ENCODE assay signal across 21 cellular contexts in the genomic region with DNA sequence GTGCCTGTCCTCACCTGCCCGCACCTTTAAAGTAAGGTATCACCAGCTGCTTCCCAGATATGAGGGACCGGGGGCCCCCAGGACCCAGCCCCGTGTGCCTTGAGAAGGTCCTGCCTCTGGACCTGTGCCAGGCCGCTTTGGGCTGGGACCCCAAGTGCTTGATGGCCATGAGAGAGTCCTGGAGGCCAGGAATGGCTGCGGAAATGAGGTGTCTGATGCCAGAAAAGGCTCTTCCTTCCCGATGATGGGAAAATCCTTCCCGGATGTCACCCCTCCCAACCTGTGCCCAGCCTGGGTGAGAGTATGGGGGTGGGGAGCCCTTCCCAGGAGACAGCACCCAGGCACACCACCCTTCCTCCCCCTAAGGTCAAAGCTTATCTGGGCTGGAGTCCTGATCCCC. TPM values are rescaled to one million over a fixed set of nuclear protein-coding genes. Genes with fewer than 3 reads are reported as not detected.
DNase-seq lines count a peak whose midpoint lies in the region; ATAC-seq and TF ChIP-seq lines count a peak whose summit lies in the region.
"Had no signal": no experiment of that assay in that cellular context is flagged by ENCODE, and none has a peak within 500 bp of the region (broad histone marks: within the 10 kb centered on the region; RNA-seq: fewer than 3 reads in every experiment).

No MANE protein-coding gene starts in this region.

- H3K4me1 ChIP-seq in HEK293 (ENCODE audit: control insufficient read depth, insufficient read depth, low read length) (peaks cover 10% of the 10 kb centered on the region), ascending aorta (peaks cover 21 to 51% of the 10 kb centered on the region in 2 donors), lower lobe of right lung (peaks cover 79% of the 10 kb centered on the region), suprapubic skin (peaks cover 94% of the 10 kb centered on the region), foreskin keratinocyte (peaks cover 23% of the 10 kb centered on the region)

- POLR2A ChIA-PET in HEK293 (lab: Yijun Ruan, JAX) = no interaction called here

- CTCF ChIA-PET in HEK293 (lab: Yijun Ruan, JAX) = no interaction called here

- peaks cover 0 to 22% of the 10 kb centered on the region in 2 experiments; a peak in 1 of 3 replicates for H3K36me3 ChIP-seq in HEK293 (ENCODE audit: control insufficient read depth in 2 of 2, insufficient read depth in 1 of 2, low read length in 2 of 2)
- peaks cover 5 to 6% of the 10 kb centered on the region in 2 donors for H3K36me3 ChIP-seq in ascending aorta
- H3K36me3 ChIP-seq in lower lobe of right lung = peaks cover 5% of the 10 kb centered on the region
- peaks cover 8% of the 10 kb centered on the region for H3K36me3 ChIP-seq in suprapubic skin
- H3K36me3 ChIP-seq: colonic mucosa had no signal

- ATAC-seq in lower lobe of right lung (no peak), foreskin keratinocyte (no peak), HG02642 (IDR thresholded peaks at IDR 0.05; ENCODE audit: poor library complexity, unreplicated experiment) (no peak)
- ATAC-seq: natural killer cell had no signal

- TF ChIP-seq POLR2A in suprapubic skin (IDR thresholded peaks at IDR 0.05) = no peak

- DNase-seq in ascending aorta (ENCODE audit: low spot score in 2 of 2) = no peak
- no peak for DNase-seq in lower lobe of right lung
- DNase-seq in suprapubic skin (ENCODE audit: low spot score in 2 of 2) = no peak
- DNase-seq in foreskin keratinocyte = no peak
- no peak for DNase-seq in activated naive CD4-positive, alpha-beta T cell treated with Interleukin-2 at 50 U/mL for 16 hours
- DNase-seq: activated CD8-positive, alpha-beta memory T cell treated with anti-CD3 and anti-CD28 coated beads, Interleukin-2, amount 50 U/mL, for 48 hours; colonic mucosa; GM23248; hypothalamus; natural killer cell; NCI-H1694; NCI-H774; WERI-Rb-1 had no signal

- WGBS in suprapubic skin = 38% methylated on average over 6 of the region's 7 CpGs

- no peak overlapping the region for H3K27ac ChIP-seq in HEK293 (ENCODE audit: extremely low read depth, low read depth, low read length)
- peak overlapping the region; percentile 15 to 76 for H3K27ac ChIP-seq in ascending aorta
- peak overlapping the region; percentile 76 for H3K27ac ChIP-seq in lower lobe of right lung
- H3K27ac ChIP-seq in suprapubic skin = peak overlapping the region; percentile 74
- H3K27ac ChIP-seq in foreskin keratinocyte = no peak overlapping the region
- H3K27ac ChIP-seq: colonic mucosa, GM23248 had no signal

- TF ChIP-seq CTCF in HEK293 (tag by site-specific recombination; IDR thresholded peaks at IDR 0.05) (no peak), ascending aorta (IDR thresholded peaks at IDR 0.05) (no peak), lower lobe of right lung (IDR thresholded peaks at IDR 0.05) (no peak), suprapubic skin (IDR thresholded peaks at IDR 0.05) (no peak), foreskin keratinocyte (conservative IDR thresholded peaks at IDR 0.05) (no peak)

- intact Hi-C loops in ascending aorta (cut with DNase I) = no loop called here
- intact Hi-C loops in lower lobe of right lung (cut with DNase I) = no loop called here

- no peaks in the 10 kb centered on the region for H3K9me3 ChIP-seq in HEK293 (ENCODE audit: control insufficient read depth, insufficient read depth, low read depth, low read length)
- no peaks in the 10 kb centered on the region for H3K9me3 ChIP-seq in ascending aorta
- H3K9me3 ChIP-seq in lower lobe of right lung = no peaks in the 10 kb centered on the region
- H3K9me3 ChIP-seq in suprapubic skin = no peaks in the 10 kb centered on the region
- H3K9me3 ChIP-seq: colonic mucosa had no signal

- H3K27me3 ChIP-seq in ascending aorta (no peaks in the 10 kb centered on the region), lower lobe of right lung (ENCODE audit: low read depth) (no peaks in the 10 kb centered on the region), suprapubic skin (no peaks in the 10 kb centered on the region), foreskin keratinocyte (no peaks in the 10 kb centered on the region)
- H3K27me3 ChIP-seq: colonic mucosa had no signal

- H3K4me3 ChIP-seq in HEK293 (ENCODE audit: low read depth, low read length) = no peak overlapping the region
- H3K4me3 ChIP-seq in ascending aorta = no peak overlapping the region
- no peak overlapping the region for H3K4me3 ChIP-seq in lower lobe of right lung
- H3K4me3 ChIP-seq in suprapubic skin = no peak overlapping the region
- H3K4me3 ChIP-seq: colonic mucosa, GM23248 had no signal

- no peak for TF ChIP-seq EP300 in suprapubic skin (IDR thresholded peaks at IDR 0.05)

TF ChIP-seq in HEK293, 187 proteins besides CTCF, POLR2A, EP300 and RAD21:
- no peak for TF ChIP-seq SCRT1 (tag by site-specific recombination; IDR thresholded peaks at IDR 0.05; ENCODE audit: borderline replicate concordance)
- TF ChIP-seq ZNF658 (tag by site-specific recombination; IDR thresholded peaks at IDR 0.05) = no peak
- 0 out of 2 replicates have a peak, but pooled peaks have one; percentile 7 for TF ChIP-seq IKZF3 (tag by site-specific recombination; IDR thresholded peaks at IDR 0.05)
- no peak for TF ChIP-seq PRDM4 (tag by site-specific recombination; IDR thresholded peaks at IDR 0.05)

RNA-seq across cellular contexts. Expression of gene SEMA3F, which starts 14.1 kb away (rescaled TPM):
- total RNA-seq in ascending aorta = 75.0 TPM
- 44.7 TPM for total RNA-seq in lower lobe of right lung
- 100 to 1,000 TPM; 123 to 188 (median 130) TPM for total RNA-seq in suprapubic skin
- total RNA-seq in foreskin keratinocyte = 108 and 121 TPM in 2 replicates
- 94.2 and 98.4 TPM in 2 replicates for polyA plus RNA-seq in foreskin keratinocyte

RNA-seq across cellular contexts. Expression of gene GNAT1, which starts 22.2 kb away (rescaled TPM):
- total RNA-seq in ascending aorta (4.7 TPM), lower lobe of right lung (not detected), suprapubic skin (under 1 TPM in 1 of 4 donors, not detected in 3; 0.64 TPM), foreskin keratinocyte (0.03 TPM in 1 of 2 replicates, not detected in the other)
- polyA plus RNA-seq in foreskin keratinocyte = not detected in 2 replicates
- total RNA-seq: colonic mucosa; fibroblast of villous mesenchyme; GM23248; natural killer cell; OCI-LY7; posterior vena cava; SK-MEL-5; T-helper 2 cell treated with Interferon-gamma antibody and Interleukin-4, amounts not matched to agents 100 ng/mL and 5 ng/mL, for 36 hours had no signal
- polyA plus RNA-seq: GM23248 had no signal

RNA-seq across cellular contexts. Expression of gene SLC38A3, which starts 35.8 kb away (rescaled TPM):
- total RNA-seq in ascending aorta = not detected
- not detected for total RNA-seq in lower lobe of right lung
- 1 to 10 TPM in 2 of 4 donors, under 1 TPM in 2; 0.25 to 2.2 (median 1.00) TPM for total RNA-seq in suprapubic skin
- not detected in 2 replicates for total RNA-seq in foreskin keratinocyte
- 0.09 TPM in 1 of 2 replicates, not detected in the other for polyA plus RNA-seq in foreskin keratinocyte
- total RNA-seq: fibroblast of villous mesenchyme; GM23248; OCI-LY7; T-helper 2 cell treated with Interferon-gamma antibody and Interleukin-4, amounts not matched to agents 100 ng/mL and 5 ng/mL, for 36 hours had no signal
- polyA plus RNA-seq: keratinocyte had no signal

Comparison
In these comparisons a context has a peak if more than half of its experiments do, and no peak if none do; other contexts are left out.
1. H3K27ac ChIP-seq: peak in ascending aorta (2 of 2), lower lobe of right lung (single experiment) and suprapubic skin (single experiment); none in HEK293 (single experiment) and foreskin keratinocyte (single experiment).